15 cellular contexts compared by ENCODE assay signal in the genomic region with DNA sequence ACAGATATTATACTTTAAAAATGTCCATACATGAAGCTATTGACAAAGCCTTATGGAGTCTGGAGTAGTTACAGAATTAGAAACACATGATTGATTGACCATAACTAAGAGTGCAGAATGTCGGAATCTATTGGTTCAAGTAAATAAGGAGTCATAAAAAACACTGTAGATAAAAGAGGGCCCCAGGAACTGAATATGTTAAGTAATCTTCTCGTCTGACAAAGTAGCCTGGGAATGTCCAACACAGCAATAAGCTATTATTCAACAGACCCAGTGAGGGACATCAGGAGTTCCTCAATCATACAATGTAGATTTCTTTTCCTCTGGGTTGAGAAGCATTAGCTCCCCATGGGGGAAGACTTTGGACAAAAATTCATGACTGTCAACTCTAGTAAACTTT.
DNase-seq lines count a peak whose midpoint lies in the region; ATAC-seq and TF ChIP-seq lines count a peak whose summit lies in the region.
"Had no signal": no experiment of that assay in that cellular context is flagged by ENCODE, and none has a peak within 500 bp of the region (broad histone marks: within the 10 kb centered on the region; RNA-seq: fewer than 3 reads in every experiment).

No MANE protein-coding gene starts in this region.

- H3K27me3 ChIP-seq in hepatocyte (no peaks in the 10 kb centered on the region), trophoblast cell (ENCODE audit: insufficient read depth, low read length) (no peaks in the 10 kb centered on the region)

- no peak overlapping the region for H4K12ac ChIP-seq in trophoblast cell (ENCODE audit: low read depth, low read length)

- H2BK120ac ChIP-seq in trophoblast cell (ENCODE audit: insufficient read depth, low read length, poor library complexity): peak overlapping the region; percentile 11

- H3K14ac ChIP-seq in trophoblast cell (ENCODE audit: low read length): no peak overlapping the region

- H3K4me3 ChIP-seq in hepatocyte: no peak overlapping the region
- no peak overlapping the region for H3K4me3 ChIP-seq in trophoblast cell (ENCODE audit: low read depth, low read length)
- H3K4me3 ChIP-seq: A549 had no signal

- H2AFZ ChIP-seq in hepatocyte (no peak overlapping the region), trophoblast cell (ENCODE audit: insufficient read depth, low read length, poor library complexity) (no peak overlapping the region)

- peaks cover 28% of the 10 kb centered on the region for H3K79me1 ChIP-seq in trophoblast cell (ENCODE audit: low read length)

- H4K20me1 ChIP-seq in hepatocyte (ENCODE audit: insufficient read depth, poor library complexity, severe bottlenecking): no peaks in the 10 kb centered on the region

- H3K4ac ChIP-seq in trophoblast cell (ENCODE audit: low read depth, low read length): no peak overlapping the region

- H2AK5ac ChIP-seq in trophoblast cell (ENCODE audit: low read length): no peak overlapping the region

- H3K27ac ChIP-seq in hepatocyte (peak overlapping the region; percentile 88), trophoblast cell (ENCODE audit: low read depth, low read length) (no peak overlapping the region)
- H3K27ac ChIP-seq: A549, HL-60 had no signal

- no peak overlapping the region for H4K91ac ChIP-seq in trophoblast cell (ENCODE audit: low read depth, low read length)

- no peaks in the 10 kb centered on the region for H3K79me2 ChIP-seq in hepatocyte
- peaks cover 4% of the 10 kb centered on the region for H3K79me2 ChIP-seq in trophoblast cell (ENCODE audit: control insufficient read depth, insufficient read depth, low read length, poor library complexity)

- no peaks in the 10 kb centered on the region for H3K9me2 ChIP-seq in hepatocyte (replicated peaks; ENCODE audit: insufficient read depth)

- H2BK5ac ChIP-seq in trophoblast cell (ENCODE audit: low read depth, low read length, poor library complexity): no peak overlapping the region

- H3K9ac ChIP-seq in trophoblast cell (ENCODE audit: low read length): no peak overlapping the region

- no peak overlapping the region for H3K18ac ChIP-seq in trophoblast cell (ENCODE audit: low read length)

- H3K4me1 ChIP-seq in hepatocyte (ENCODE audit: insufficient read depth) (peaks cover 14% of the 10 kb centered on the region), trophoblast cell (ENCODE audit: control insufficient read depth in 1 of 2, insufficient read depth in 2 of 2, low read length in 2 of 2) (peaks cover 0 to 6% of the 10 kb centered on the region in 2 experiments)
- H3K4me1 ChIP-seq: A549 had no signal

- H3K23ac ChIP-seq in trophoblast cell (ENCODE audit: low read length): no peak overlapping the region

- DNase-seq in amniotic epithelial cell (ENCODE audit: low read depth): peak; percentile 64
- DNase-seq in hepatocyte (ENCODE audit: low spot score): no peak
- peak in 1 of 2 donors; percentile 30 for DNase-seq in trophoblast cell
- no peak for DNase-seq in HT-29 (ENCODE audit: low spot score)
- DNase-seq: CD8-positive, alpha-beta T cell; COR-L47; DMS153; DMS79 treated with DMSO at 0.1 percent for 48 hours; GDM1; GOT3; H9 had no signal

- no peaks in the 10 kb centered on the region for H3K9me3 ChIP-seq in hepatocyte (ENCODE audit: low read depth)
- H3K9me3 ChIP-seq in trophoblast cell (ENCODE audit: insufficient read depth, low read depth, low read length): no peaks in the 10 kb centered on the region
- H3K9me3 ChIP-seq: A549 had no signal

- H3K4me2 ChIP-seq in hepatocyte (no peak overlapping the region), trophoblast cell (ENCODE audit: low read length) (no peak overlapping the region)
- H3K4me2 ChIP-seq: A549 had no signal

- WGBS in hepatocyte (ENCODE audit: low lambda C conversion rate, missing lambda C conversion rate): 50% methylated on average over 2 of the region's 2 CpGs
- WGBS in trophoblast cell (ENCODE audit: extremely low coverage, insufficient coverage, insufficient read length): no CpG with 5 or more reads among the region's 2 CpGs

- ATAC-seq in HG02870 (IDR thresholded peaks at IDR 0.05; ENCODE audit: unreplicated experiment): no peak
- ATAC-seq in HG03135 (IDR thresholded peaks at IDR 0.05; ENCODE audit: unreplicated experiment): no peak
- ATAC-seq: A549; CD8-positive, alpha-beta T cell had no signal

- no peak overlapping the region for H4K8ac ChIP-seq in trophoblast cell (ENCODE audit: low read depth, low read length)

- H2BK12ac ChIP-seq in trophoblast cell (ENCODE audit: low read length): no peak overlapping the region

- H3K36me3 ChIP-seq in hepatocyte (replicated peaks; ENCODE audit: insufficient read depth, low read depth) (no peaks in the 10 kb centered on the region), trophoblast cell (ENCODE audit: control insufficient read depth in 1 of 2, insufficient read depth in 2 of 2, low read length in 2 of 2) (no peaks in the 10 kb centered on the region)

- no peak for TF ChIP-seq CTCF in hepatocyte (IDR thresholded peaks at IDR 0.05; ENCODE audit: poor library complexity)
